20 cellular contexts compared by ENCODE assay signal in the genomic region with DNA sequence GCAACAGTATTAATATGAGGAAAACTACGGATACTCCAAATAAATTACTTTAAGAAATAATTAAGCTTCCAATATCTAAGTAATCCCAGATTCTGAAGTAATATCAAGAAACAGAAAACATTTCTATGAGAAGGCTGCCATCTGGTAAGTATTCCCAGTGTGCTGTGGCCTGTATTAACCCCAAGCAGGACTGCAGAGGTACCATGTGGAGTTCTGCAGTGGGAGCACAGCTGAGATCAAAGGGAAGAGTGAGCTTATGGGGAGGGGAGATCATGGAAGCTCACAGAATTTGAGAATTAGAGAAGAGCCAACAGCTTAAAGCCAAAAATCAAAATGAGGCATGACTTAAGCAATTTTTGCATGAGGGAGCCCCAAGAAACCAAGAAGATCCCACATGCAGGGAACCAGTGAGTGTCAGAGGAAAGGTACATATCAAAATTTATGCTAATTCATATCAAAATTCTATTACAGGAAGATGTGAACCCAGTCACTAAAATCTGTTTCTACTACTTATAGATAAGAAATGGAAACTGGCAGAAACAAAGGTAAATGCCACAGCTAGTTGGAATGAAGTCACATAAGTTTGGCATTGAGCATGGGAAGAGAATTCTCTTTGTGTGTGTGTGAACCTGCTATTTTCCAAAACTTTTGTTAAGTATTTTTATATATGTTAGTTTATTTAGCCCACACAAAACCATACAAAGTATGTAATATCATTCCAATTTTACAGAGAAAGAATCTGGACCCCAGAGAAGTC.
"Had no signal": no experiment of that assay in that cellular context is flagged by ENCODE, and none has a peak within 500 bp of the region (broad histone marks: within the 10 kb centered on the region; RNA-seq: fewer than 3 reads in every experiment).

No MANE protein-coding gene starts in this region.

- H3K27me3 ChIP-seq: MG63 had no signal

- H3K9me3 ChIP-seq: MG63, SK-N-SH had no signal

- H3K27ac ChIP-seq: RWPE1 had no signal

- DNase-seq: Karpas-422, KG1, MG63, NCI-H1092, NCI-H1105 treated with DMSO at 0.1 percent for 48 hours, NCI-H1417 treated with DMSO at 0.1 percent for 48 hours, NCI-H187, NCI-H2029, NCI-H2171 treated with DMSO at 0.1 percent for 48 hours, NCI-H226, NCI-H446, NCI-H510A, NCI-H524 treated with DMSO at 0.1 percent for 48 hours, NCI-H69, NCI-H774, SHP77, SK-N-SH, SW 1271 had no signal

- H3K4me3 ChIP-seq: MG63 had no signal

- H3K4me2 ChIP-seq: SK-N-SH had no signal

- FAIRE-seq: HepG2 had no signal

- H3K9ac ChIP-seq: SK-N-SH had no signal

- H3K36me3 ChIP-seq: MG63 had no signal
